8 cellular contexts compared by ENCODE assay signal in the genomic region with DNA sequence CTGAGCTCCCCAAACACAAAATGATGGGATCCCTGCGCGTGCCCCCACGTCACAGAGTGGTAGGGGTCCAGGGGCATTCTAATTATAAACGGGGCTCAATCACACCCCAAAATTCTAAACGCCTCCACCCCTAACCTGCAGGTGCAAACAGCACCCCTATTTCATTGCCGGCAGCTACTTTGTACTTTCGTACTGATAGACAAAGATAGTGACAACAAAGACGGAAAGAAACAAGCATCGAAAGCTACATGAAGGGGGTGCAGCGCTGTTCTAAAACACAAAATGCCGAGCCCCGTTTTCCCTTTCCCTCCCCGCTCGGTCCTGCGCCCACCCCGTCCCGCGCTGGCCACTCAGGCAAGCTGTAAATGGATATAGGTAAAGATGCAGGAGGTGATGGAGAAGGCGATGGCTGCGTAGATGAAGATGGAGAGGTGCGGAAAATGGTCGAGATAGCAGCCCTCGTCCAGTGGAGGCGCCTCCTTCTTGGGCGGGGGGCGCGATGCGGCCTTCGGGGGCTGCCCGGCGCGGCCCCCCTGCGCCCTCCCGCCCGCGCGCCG. TPM values are rescaled to one million over a fixed set of nuclear protein-coding genes. Genes with fewer than 3 reads are reported as not detected.
A peak's percentile ranks its signal among the peaks of the same experiment; 100 is the strongest.
DNase-seq lines count a peak whose midpoint lies in the region; ATAC-seq and TF ChIP-seq lines count a peak whose summit lies in the region.

No MANE protein-coding gene starts in this region.

- intact Hi-C loops in esophagus muscularis mucosa (cut with DNase I) = no loop called here
- intact Hi-C loops in ovary (cut with DNase I) = no loop called here

- 11% methylated on average over 28 of the region's 38 CpGs for WGBS in esophagus muscularis mucosa
- 1 to 2% (median 2%) methylated on average over 28 to 38 of the region's 38 CpGs for WGBS in ovary, 3 donors

- H3K27ac ChIP-seq in SJCRH30 = no peak overlapping the region
- peak overlapping the region; percentile 28 to 54 (median 36) for H3K27ac ChIP-seq in esophagus muscularis mucosa (replicated peaks in 1 of 4)
- peak overlapping the region; percentile 61 to 67 for H3K27ac ChIP-seq in ovary

- H3K4me1 ChIP-seq in SJCRH30 (no peaks in the 10 kb centered on the region), esophagus muscularis mucosa (peaks cover 8 to 21% (median 20%) of the 10 kb centered on the region in 4 donors), ovary (ENCODE audit: insufficient read depth) (no peaks in the 10 kb centered on the region)

- H3K36me3 ChIP-seq in SJCRH30 = no peaks in the 10 kb centered on the region
- H3K36me3 ChIP-seq in esophagus muscularis mucosa = peaks cover 0 to 7% (median 0%) of the 10 kb centered on the region in 4 donors
- H3K36me3 ChIP-seq in ovary = no peaks in the 10 kb centered on the region

- H3K27me3 ChIP-seq in SJCRH30 (no peaks in the 10 kb centered on the region), esophagus muscularis mucosa (peaks cover 0 to 15% (median 4%) of the 10 kb centered on the region in 4 donors), ovary (no peaks in the 10 kb centered on the region)

- H3K4me3 ChIP-seq in GM08714 (ENCODE audit: low read length) (peak overlapping the region; percentile 68), SJCRH30 (peak overlapping the region; percentile 65), esophagus muscularis mucosa (peak overlapping the region; percentile 63 to 76 (median 66)), ovary (peak overlapping the region; percentile 59)

- TF ChIP-seq CTCF in esophagus muscularis mucosa (IDR thresholded peaks at IDR 0.05) = no peak
- TF ChIP-seq CTCF in ovary (IDR thresholded peaks at IDR 0.05) = no peak

- ATAC-seq in GM19023 (IDR thresholded peaks at IDR 0.05; ENCODE audit: unreplicated experiment) = no peak

- no peaks in the 10 kb centered on the region for H3K9me3 ChIP-seq in SJCRH30 (replicated peaks)
- no peaks in the 10 kb centered on the region for H3K9me3 ChIP-seq in esophagus muscularis mucosa
- H3K9me3 ChIP-seq in ovary = no peaks in the 10 kb centered on the region

- TF ChIP-seq POLR2A in esophagus muscularis mucosa (IDR thresholded peaks at IDR 0.05; ENCODE audit: low read depth) (no peak), ovary (IDR thresholded peaks at IDR 0.05) (no peak)

- no peak for TF ChIP-seq EP300 in esophagus muscularis mucosa (IDR thresholded peaks at IDR 0.05)
- TF ChIP-seq EP300 in ovary (IDR thresholded peaks at IDR 0.05) = no peak

- no peak for DNase-seq in SJCRH30
- DNase-seq in esophagus muscularis mucosa (ENCODE audit: extremely low spot score) = no peak
- no peak for DNase-seq in ovary
- DNase-seq in SIG-M5 treated with dmso at 0.1 percent for 504 hours (lab: John Stamatoyannopoulos, UW; ENCODE audit: unreplicated experiment) = no peak
- DNase-seq in NCI-H146 (lab: John Stamatoyannopoulos, UW) = no peak
- DNase-seq in SIG-M5 (lab: John Stamatoyannopoulos, UW) = no peak

RNA-seq across cellular contexts. Expression of a gene that starts 14.0 kb away (rescaled TPM):
- total RNA-seq in SJCRH30 (2014; rRNA removed; shearing (Covaris generic)) = 21.4 and 27.2 TPM in 2 replicates
- 10 to 100 TPM in 3 of 4 donors, 1 to 10 TPM in 1; 8.8 to 18.9 (median 14.6) TPM for total RNA-seq in esophagus muscularis mucosa
- 10 to 100 TPM in 6 of 7 donors, 1 to 10 TPM in 1; 9.3 to 19.8 (median 16.4) TPM for total RNA-seq in ovary
- 10 to 100 TPM; 11.6 to 15.7 TPM for polyA plus RNA-seq in ovary

RNA-seq across cellular contexts. Expression of a gene that starts 14.3 kb away (rescaled TPM):
- 36.7 and 53.3 TPM in 2 replicates for total RNA-seq in SJCRH30 (2014; rRNA removed; shearing (Covaris generic))
- total RNA-seq in esophagus muscularis mucosa = 10 to 100 TPM; 17.4 to 32.4 (median 23.3) TPM
- total RNA-seq in ovary = 10 to 100 TPM; 15.1 to 68.6 (median 51.2) TPM
- 10 to 100 TPM; 35.4 to 57.3 TPM for polyA plus RNA-seq in ovary

RNA-seq across cellular contexts. Expression of a gene that starts 31.5 kb away (rescaled TPM):
- total RNA-seq in SJCRH30 (2014; rRNA removed; shearing (Covaris generic)) = 13.3 and 15.2 TPM in 2 replicates
- 10 to 100 TPM in 1 of 4 donors, 1 to 10 TPM in 3; 9.1 to 10.9 (median 9.7) TPM for total RNA-seq in esophagus muscularis mucosa
- total RNA-seq in ovary = 10 to 100 TPM in 5 of 7 donors, 1 to 10 TPM in 2; 4.9 to 15.1 (median 10.9) TPM
- 1 to 10 TPM; 5.2 to 8.5 TPM for polyA plus RNA-seq in ovary
